Comparison of ENCODE assay signal across 8 cellular contexts in the genomic region with DNA sequence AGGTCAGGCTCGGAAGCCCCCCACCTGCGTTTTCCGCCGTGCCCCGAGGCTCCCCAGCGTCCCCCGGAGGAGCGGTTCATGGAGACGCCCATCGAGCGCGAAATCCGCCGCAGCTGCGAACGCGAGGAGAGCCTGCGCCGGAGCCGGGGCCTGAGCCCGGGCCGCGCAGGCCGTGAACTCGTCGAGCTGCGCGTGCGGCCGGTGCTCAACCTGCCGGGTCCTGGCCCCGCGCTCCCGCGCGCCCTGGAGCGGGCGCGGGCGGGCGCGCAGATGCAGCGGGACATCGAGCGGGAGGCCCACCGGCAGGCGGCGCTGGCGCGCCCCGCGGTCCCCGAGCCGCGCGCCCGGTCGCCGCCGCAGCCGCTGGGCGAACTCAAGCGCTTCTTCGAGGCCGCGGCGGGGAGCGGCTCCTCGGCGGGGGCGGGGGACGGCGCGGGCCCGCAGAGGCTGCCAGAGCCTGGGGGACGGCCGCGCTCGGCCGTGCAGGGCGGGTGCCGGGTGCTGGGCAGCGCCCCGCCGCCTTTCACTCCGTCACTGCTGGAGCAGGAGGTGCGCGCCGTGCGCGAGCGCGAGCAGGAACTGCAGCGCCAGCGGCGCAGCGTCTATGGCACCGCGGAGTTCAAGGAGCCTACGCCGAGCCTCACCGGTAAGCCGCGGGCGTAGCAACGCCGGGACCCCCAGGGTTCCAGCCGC. TPM values are rescaled to one million over a fixed set of nuclear protein-coding genes. Genes with fewer than 3 reads are reported as not detected.
DNase-seq lines count a peak whose midpoint lies in the region; ATAC-seq and TF ChIP-seq lines count a peak whose summit lies in the region.

No MANE protein-coding gene starts in this region.

- H3K9me3 Mint-ChIP-seq in chondrocyte (ENCODE audit: low read depth): no peaks in the 10 kb centered on the region

- H3K4me1 Mint-ChIP-seq in chondrocyte (ENCODE audit: low read depth): peaks cover 18% of the 10 kb centered on the region

- H3K27ac Mint-ChIP-seq in chondrocyte (ENCODE audit: unreplicated experiment): peak overlapping the region; percentile 92

- ATAC-seq in activated CD4-positive, CD25-positive, alpha-beta regulatory T cell treated with anti-CD3 and anti-CD28 coated beads, Interleukin-2, amount 50 U/mL, for 24 hours: peak; percentile 76 to 78

- H3K27me3 Mint-ChIP-seq in chondrocyte (ENCODE audit: low read depth): no peaks in the 10 kb centered on the region

- CTCF ChIA-PET in HEK293T (lab: Yijun Ruan, JAX): interaction anchor here (0.8 to 2.6 kb wide), 5 partner anchors 10 to 194 kb away, joined by 3 to 13 read pairs (median 5); partner anchors contain the start of gene IL27RA

- TF ChIP-seq CTCF in chondrocyte (IDR thresholded peaks at IDR 0.05): peak; percentile 70

- peak overlapping the region; percentile 98 for H3K4me3 Mint-ChIP-seq in chondrocyte (ENCODE audit: unreplicated experiment)

- H3K36me3 Mint-ChIP-seq in chondrocyte (ENCODE audit: low read depth): no peaks in the 10 kb centered on the region

- POLR2A ChIA-PET in HEK293T (lab: Yijun Ruan, JAX): interaction anchor here (0.8 to 3.2 kb wide), 6 partner anchors 12 to 121 kb away, joined by 3 to 15 read pairs (median 4); partner anchors contain the start of genes ASF1B, C19orf67, DCAF15 and IL27RA

- DNase-seq in GDM1 (lab: John Stamatoyannopoulos, UW) (peak; percentile 74), HEK293T (ENCODE audit: extremely low spot score) (peak; percentile 79), NCI-H1694 treated with DMSO at 0.1 percent for 48 hours (lab: John Stamatoyannopoulos, UW) (peak; percentile 64), chondrocyte (ENCODE audit: low spot score) (no peak), kidney tubule cell (ENCODE audit: low spot score) (peak; percentile 85), HPDE6-E6E7 (ENCODE audit: extremely low spot score) (no peak)
- DNase-seq in stimulated activated CD4-positive, alpha-beta T cell treated with anti-CD3 and anti-CD28 coated beads, Interleukin-1b, Interleukin-23, amount 100 ng/mL, for 1 hour (ENCODE audit: low read depth in 2 of 2): peak; percentile 50 to 58

TF ChIP-seq in HEK293T, 16 proteins besides CTCF, POLR2A, EP300 and RAD21:
- TF ChIP-seq CTBP1 (IDR thresholded peaks at IDR 0.05; ENCODE audit: borderline replicate concordance): no peak
- no peak for TF ChIP-seq SP1 (IDR thresholded peaks at IDR 0.05)
- TF ChIP-seq ZNF384 (IDR thresholded peaks at IDR 0.05): no peak
- TF ChIP-seq HDGF (IDR thresholded peaks at IDR 0.05; ENCODE audit: borderline replicate concordance): no peak
- no peak for TF ChIP-seq NFRKB (IDR thresholded peaks at IDR 0.05)
- no peak for TF ChIP-seq FOXA1 (IDR thresholded peaks at IDR 0.05)
- TF ChIP-seq, protein P1, sequence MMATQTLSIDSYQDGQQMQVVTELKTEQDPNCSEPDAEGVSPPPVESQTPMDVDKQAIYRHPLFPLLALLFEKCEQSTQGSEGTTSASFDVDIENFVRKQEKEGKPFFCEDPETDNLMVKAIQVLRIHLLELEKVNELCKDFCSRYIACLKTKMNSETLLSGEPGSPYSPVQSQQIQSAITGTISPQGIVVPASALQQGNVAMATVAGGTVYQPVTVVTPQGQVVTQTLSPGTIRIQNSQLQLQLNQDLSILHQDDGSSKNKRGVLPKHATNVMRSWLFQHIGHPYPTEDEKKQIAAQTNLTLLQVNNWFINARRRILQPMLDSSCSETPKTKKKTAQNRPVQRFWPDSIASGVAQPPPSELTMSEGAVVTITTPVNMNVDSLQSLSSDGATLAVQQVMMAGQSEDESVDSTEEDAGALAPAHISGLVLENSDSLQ (IDR thresholded peaks at IDR 0.05): no peak
- no peak for TF ChIP-seq LEF1 (IDR thresholded peaks at IDR 0.05; ENCODE audit: borderline replicate concordance)
- no peak for TF ChIP-seq FOXK2 (IDR thresholded peaks at IDR 0.05)
- TF ChIP-seq L3MBTL2 (conservative IDR thresholded peaks at IDR 0.05): no peak; the same call in none of the 2 replicates
- TF ChIP-seq ELF4 (IDR thresholded peaks at IDR 0.05): no peak
- no peak for TF ChIP-seq SUZ12 (IDR thresholded peaks at IDR 0.05)
- TF ChIP-seq BHLHE40 (IDR thresholded peaks at IDR 0.05; ENCODE audit: borderline replicate concordance): no peak
- peak; percentile 57; the same call in 1 of the 2 replicates for TF ChIP-seq FOXM1 (IDR thresholded peaks at IDR 0.05; ENCODE audit: borderline replicate concordance)
- TF ChIP-seq ARNT (IDR thresholded peaks at IDR 0.05): peak; percentile 78; the same call in 1 of the 2 replicates
- no peak for TF ChIP-seq TARDBP (IDR thresholded peaks at IDR 0.05)

RNA-seq across cellular contexts. Expression of gene MISP3, which starts 0.8 kb away (rescaled TPM):
- 1.00 to 3.7 TPM (median 2.0 TPM) in 3 replicates for total RNA-seq in chondrocyte

RNA-seq across cellular contexts. Expression of gene PALM3, which starts 11.5 kb away (rescaled TPM):
- total RNA-seq in chondrocyte: 0.82 to 0.95 TPM (median 0.92 TPM) in 3 replicates

RNA-seq across cellular contexts. Expression of gene C19orf67, which starts 12.2 kb away (rescaled TPM):
- total RNA-seq in chondrocyte: not detected in 3 replicates

RNA-seq across cellular contexts. Expression of gene SAMD1, which starts 17.2 kb away (rescaled TPM):
- total RNA-seq in chondrocyte: 41.8 to 48.8 TPM (median 42.5 TPM) in 3 replicates

RNA-seq across cellular contexts. Expression of gene IL27RA, which starts 41.8 kb away (rescaled TPM):
- total RNA-seq in chondrocyte: 2.5 to 3.0 TPM (median 2.9 TPM) in 3 replicates

Comparison
In these comparisons a context has a peak if more than half of its experiments do, and no peak if none do; other contexts are left out.
1. DNase-seq: peak in GDM1 (single experiment), HEK293T (single experiment), NCI-H1694 treated with DMSO at 0.1 percent for 48 hours (single experiment), kidney tubule cell (single experiment) and stimulated activated CD4-positive, alpha-beta T cell treated with anti-CD3 and anti-CD28 coated beads, Interleukin-1b, Interleukin-23, amount 100 ng/mL, for 1 hour (2 of 2); none in chondrocyte (single experiment) and HPDE6-E6E7 (single experiment).